8 cellular contexts compared by ENCODE assay signal in genomic region chr19:35748106-35749020, GRCh38. TPM values are rescaled to one million over a fixed set of nuclear protein-coding genes. Genes with fewer than 3 reads are reported as not detected.
DNase-seq lines count a peak whose midpoint lies in the region; ATAC-seq, FAIRE-seq and TF ChIP-seq lines count a peak whose summit lies in the region.

LIN37 (plus strand) TSS chr19:35748576; CDS start chr19:35748725, 149 bp downstream.

- peak; percentile 88 to 91 for TF ChIP-seq POLR2A in sigmoid colon (IDR thresholded peaks at IDR 0.05)

- no peaks in the 10 kb centered on the region for H3K27me3 ChIP-seq in sigmoid colon

- peaks cover 10 to 15% (median 13%) of the 10 kb centered on the region in 4 donors for H3K36me3 ChIP-seq in sigmoid colon

- TF ChIP-seq EP300 in sigmoid colon (IDR thresholded peaks at IDR 0.05) = peak in 1 of 4 donors; percentile 66

- FAIRE-seq in TTC549 (lab: Jason Lieb, UNC) = peak; percentile 97

- 1% methylated on average over 45 of the region's 45 CpGs for WGBS in sigmoid colon, 2 donors

- no peaks in the 10 kb centered on the region for H3K36me3 Mint-ChIP-seq in brain

- H3K4me3 ChIP-seq in sigmoid colon = peak within 1 kb of the TSS; percentile 71 to 95 (median 84)

- peaks cover 62% of the 10 kb centered on the region for H3K4me1 Mint-ChIP-seq in brain

- intact Hi-C loops in sigmoid colon (cut with DNase I) = loop anchor here (5.0 kb wide), 1 partner anchor 249 kb away; the partner anchor contains the start of gene SDHAF1

- ATAC-seq in GM18520 (IDR thresholded peaks at IDR 0.05; ENCODE audit: unreplicated experiment) (peak; percentile 71), HG03064 (IDR thresholded peaks at IDR 0.05; ENCODE audit: low read depth, unreplicated experiment) (peak; percentile 52)

- H3K9me3 Mint-ChIP-seq in brain = peaks cover 0 to 2% (median 0%) of the 10 kb centered on the region in 5 experiments

- DNase-seq in NCI-H2107 treated with DMSO at 0.1 percent for 48 hours (lab: John Stamatoyannopoulos, UW; ENCODE audit: unreplicated experiment) = peak; percentile 98
- DNase-seq in iPS DF 4.7 (ENCODE audit: extremely low read depth, low spot score) = peak; percentile 99
- DNase-seq in sigmoid colon = peak; percentile 100

- no peaks in the 10 kb centered on the region for H3K9me3 ChIP-seq in sigmoid colon

- TF ChIP-seq CTCF in 22Rv1 (IDR thresholded peaks at IDR 0.05) (no peak), brain (conservative IDR thresholded peaks at IDR 0.05) (no peak), sigmoid colon (IDR thresholded peaks at IDR 0.05) (peak in 2 of 4 experiments; percentile 8 to 9)

- H3K4me3 Mint-ChIP-seq in brain = peak within 1 kb of the TSS; percentile 97 to 100 (median 99)

- peaks cover 14% of the 10 kb centered on the region for H3K27me3 Mint-ChIP-seq in brain

- H3K27ac ChIP-seq in 22Rv1 = peak within 1 kb of the TSS; percentile 98
- H3K27ac ChIP-seq in sigmoid colon = peak within 1 kb of the TSS; percentile 85 to 99 (median 87)

- H3K27ac Mint-ChIP-seq in brain = peak within 1 kb of the TSS; percentile 94 to 98 (median 98)

- H3K4me1 ChIP-seq in sigmoid colon = peaks cover 0 to 48% (median 42%) of the 10 kb centered on the region in 4 donors

RNA-seq across cellular contexts. Expression of gene LIN37, which starts in this region (rescaled TPM):
- polyA plus RNA-seq in brain (ENCODE audit: insufficient read depth, low read depth, low replicate concordance) (21.2 TPM), sigmoid colon (10 to 100 TPM in 2 of 3 donors, 1 to 10 TPM in 1; 8.4 to 13.6 (median 11.3) TPM)
- 10 to 100 TPM; 12.5 to 19.1 (median 15.9) TPM for total RNA-seq in sigmoid colon

Comparison
In these comparisons a context has a peak if more than half of its experiments do, and no peak if none do; other contexts are left out.
1. Peak in every context shown above with its lines: DNase-seq, ATAC-seq, H3K4me3 ChIP-seq and H3K27ac ChIP-seq.